13 cellular contexts compared by ENCODE assay signal in the genomic region with DNA sequence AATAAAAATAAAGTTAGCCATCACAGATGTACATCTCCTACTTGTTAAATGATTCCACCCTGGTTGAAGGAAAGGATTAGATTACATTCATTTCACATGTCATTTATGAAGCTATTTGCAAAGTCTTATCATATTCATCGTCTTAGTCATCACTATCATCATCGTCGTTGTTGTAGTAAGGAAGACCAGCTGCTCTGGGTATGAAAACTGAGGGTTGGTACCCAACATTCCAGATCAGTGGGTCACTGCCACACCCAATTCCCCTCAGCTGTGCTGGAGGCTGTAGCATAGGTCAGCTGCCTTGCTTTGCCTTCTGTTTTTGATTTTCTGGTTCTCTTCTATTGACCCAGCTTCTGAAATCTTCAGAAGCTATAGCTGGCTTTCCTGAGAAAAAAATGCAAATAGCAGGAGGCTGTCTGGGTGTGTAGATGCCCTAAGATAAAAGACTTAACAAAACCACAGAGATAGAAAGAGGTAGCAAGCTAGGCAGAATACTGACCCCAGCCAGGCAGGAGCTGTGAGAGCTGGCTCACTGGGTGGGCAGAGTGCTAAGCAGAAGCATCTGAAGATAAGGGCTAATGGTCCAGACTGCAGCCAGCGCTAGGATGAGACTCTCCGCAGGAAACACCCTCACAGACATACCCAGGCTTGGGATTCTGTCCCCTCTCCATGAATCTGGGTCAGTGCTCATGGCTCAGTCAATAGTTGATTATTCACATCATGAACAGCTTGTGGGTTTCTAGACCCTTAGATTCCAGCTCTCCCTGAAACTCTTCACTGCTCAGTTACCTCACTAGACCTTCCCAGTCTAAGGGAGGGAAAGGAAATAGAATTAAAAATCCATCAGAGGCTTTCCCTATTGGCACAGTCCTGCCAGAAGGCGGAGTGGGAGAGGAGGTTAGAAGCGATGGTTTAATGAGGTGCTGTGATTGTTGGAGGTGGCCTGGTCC. TPM values are rescaled to one million over a fixed set of nuclear protein-coding genes. Genes with fewer than 3 reads are reported as not detected.
DNase-seq lines count a peak whose midpoint lies in the region; ATAC-seq, FAIRE-seq and TF ChIP-seq lines count a peak whose summit lies in the region.
"Had no signal": no experiment of that assay in that cellular context is flagged by ENCODE, and none has a peak within 500 bp of the region (broad histone marks: within the 10 kb centered on the region; RNA-seq: fewer than 3 reads in every experiment).

No MANE protein-coding gene starts in this region.

- H3K36me3 ChIP-seq in HCT116 (ENCODE audit: control insufficient read depth in 1 of 2, insufficient read depth in 2 of 2, low read length in 2 of 2), result no peaks in the 10 kb centered on the region
- H3K36me3 ChIP-seq in adipocyte (ENCODE audit: control insufficient read depth, insufficient read depth, low read length, severe bottlenecking), result no peaks in the 10 kb centered on the region
- H3K36me3 ChIP-seq: BLaER1, Peyer's patch had no signal

- H3K27me3 ChIP-seq in HCT116 (ENCODE audit: insufficient read depth, low read length), result peaks cover 4% of the 10 kb centered on the region; the same call in 1 of the 2 replicates
- no peaks in the 10 kb centered on the region for H3K27me3 ChIP-seq in adipocyte (replicated peaks; ENCODE audit: control insufficient read depth, insufficient read depth, low read length)
- H3K27me3 ChIP-seq: BLaER1, Peyer's patch had no signal

- POLR2A ChIA-PET in A549 (lab: Yijun Ruan, JAX) (interaction anchor here (0.6 to 0.8 kb wide), 2 partner anchors 22 to 25 kb away, joined by 3 to 5 read pairs; partner anchors contain the start of gene CCBE1), HCT116 (lab: Charles Lee) (no interaction called here)

- no peak for TF ChIP-seq CTCF in A549 (IDR thresholded peaks at IDR 0.05)
- TF ChIP-seq CTCF in HCT116 (IDR thresholded peaks at IDR 0.05 in 2 of 3, conservative IDR thresholded peaks at IDR 0.05 in 1 of 3; ENCODE audit: borderline replicate concordance in 1 of 3, insufficient read depth in 1 of 3, low read depth in 2 of 3, low read length in 2 of 3), result no peak

- BruUV-seq in HCT116 (replicated peaks; lab: Mats Ljungman, UMichigan), result no TSS peak

- TF ChIP-seq RAD21 in A549 (conservative IDR thresholded peaks at IDR 0.05 in 1 of 2, IDR thresholded peaks at IDR 0.05 in 1 of 2), result 0 out of 5 replicates have a peak, but pooled peaks of 1 of the 2 experiments have one; percentile 1
- no peak for TF ChIP-seq RAD21 in HCT116 (IDR thresholded peaks at IDR 0.05; ENCODE audit: low read depth)

- no peaks in the 10 kb centered on the region for H3K9me2 ChIP-seq in HCT116 (ENCODE audit: insufficient read depth)

- H3K27ac ChIP-seq in A549, result peak overlapping the region; percentile 68 to 86
- H3K27ac ChIP-seq in HCT116 (ENCODE audit: low read depth, low read length), result no peak overlapping the region
- H3K27ac ChIP-seq: BLaER1, coronary artery, Peyer's patch had no signal

- DNase-seq in A549 (ENCODE audit: low read depth in 1 of 2, low spot score in 1 of 2) (peak; percentile 49 to 72), HCT116 (ENCODE audit: low read depth, low spot score) (no peak), adipocyte (ENCODE audit: low read depth) (peak; percentile 86), glomerular visceral epithelial cell (ENCODE audit: extremely low spot score) (peak; percentile 94), SIG-M5 treated with dmso at 0.1 percent for 504 hours (lab: John Stamatoyannopoulos, UW; ENCODE audit: unreplicated experiment) (no peak)
- DNase-seq in effector CD8-positive, alpha-beta T cell (lab: John Stamatoyannopoulos, UW), result no peak
- DNase-seq: activated effector memory CD4-positive, alpha-beta T cell treated with Interleukin-2 at 50 U/mL for 16 hours; NCI-H2081 treated with DMSO at 0.1 percent for 48 hours; Peyer's patch had no signal

- RAD21 ChIA-PET in HCT116 (lab: Charles Lee; ENCODE audit: low non-redundant PET in 1 of 2, low total read pairs in 2 of 2, uncharacterized antibody in 2 of 2, unreplicated experiment in 2 of 2), result no interaction called here

- H3K79me2 ChIP-seq in HCT116 (ENCODE audit: insufficient read depth, low read length), result no peaks in the 10 kb centered on the region

- H2AFZ ChIP-seq in HCT116 (ENCODE audit: low read depth, low read length, poor library complexity, severe bottlenecking), result no peak overlapping the region

- no peaks in the 10 kb centered on the region for H3K9me3 ChIP-seq in A549
- no peaks in the 10 kb centered on the region for H3K9me3 ChIP-seq in HCT116 (ENCODE audit: control insufficient read depth in 1 of 2, insufficient read depth in 1 of 2, low read depth in 1 of 2, low read length in 2 of 2)
- H3K9me3 ChIP-seq in adipocyte (ENCODE audit: control insufficient read depth, low read length), result peaks cover 4% of the 10 kb centered on the region
- H3K9me3 ChIP-seq: BLaER1, Peyer's patch had no signal

- FAIRE-seq in A549 (lab: Jason Lieb, UNC), result no peak

- TF ChIP-seq EP300 in A549 (IDR thresholded peaks at IDR 0.05), result peak in 1 of 2 experiments; percentile 62; a peak in 1 of 5 replicates

- intact Hi-C loops in HCT116 (cut with micrococcal nuclease), result no loop called here

- WGBS in A549 (ENCODE audit: missing lambda C conversion rate), result 44% methylated on average over 7 of the region's 7 CpGs

- CTCF ChIA-PET in A549 (lab: Yijun Ruan, JAX) (interaction anchor here (0.8 to 1.9 kb wide), 4 partner anchors 9 to 105 kb away, joined by 3 to 12 read pairs (median 6); partner anchors contain the start of gene CCBE1), HCT116 (lab: Charles Lee) (interaction anchor here (1.2 kb wide), 1 partner anchor 21 kb away, joined by 3 read pairs; the partner anchor contains the start of gene CCBE1)

- TF ChIP-seq POLR2A in A549 (IDR thresholded peaks at IDR 0.05; ENCODE audit: low read length) (no peak), HCT116 (IDR thresholded peaks at IDR 0.05; ENCODE audit: borderline replicate concordance, extremely low read depth, insufficient read depth, insufficient read length) (no peak)

- ATAC-seq in A549 (peak; percentile 87 to 92), HCT116 (no peak), GM18907 (IDR thresholded peaks at IDR 0.05; ENCODE audit: unreplicated experiment) (no peak), HG03520 (IDR thresholded peaks at IDR 0.05; ENCODE audit: unreplicated experiment) (no peak)

- H4K20me1 ChIP-seq in HCT116 (ENCODE audit: insufficient read depth), result no peaks in the 10 kb centered on the region
- H4K20me1 ChIP-seq: BLaER1 had no signal

- peaks cover 39% of the 10 kb centered on the region for H3K4me1 ChIP-seq in A549
- H3K4me1 ChIP-seq in HCT116 (ENCODE audit: control insufficient read depth in 1 of 2, insufficient read depth in 2 of 2, low read length in 2 of 2), result peaks cover 0 to 14% of the 10 kb centered on the region in 2 experiments; a peak in 2 of 4 replicates
- peaks cover 43% of the 10 kb centered on the region for H3K4me1 ChIP-seq in adipocyte (ENCODE audit: control insufficient read depth, insufficient read depth, low read length)
- H3K4me1 ChIP-seq: BLaER1, Peyer's patch had no signal

- no peak overlapping the region for H3K4me3 ChIP-seq in A549
- no peak overlapping the region for H3K4me3 ChIP-seq in HCT116 (replicated peaks in 1 of 2; ENCODE audit: low read depth in 1 of 2, low read length in 2 of 2)
- peak overlapping the region; percentile 56 for H3K4me3 ChIP-seq in adipocyte (ENCODE audit: low read length)
- H3K4me3 ChIP-seq: BLaER1, coronary artery, Peyer's patch had no signal

- H3K4me2 ChIP-seq in A549 (peak overlapping the region; percentile 42), HCT116 (ENCODE audit: low read length) (peak overlapping the region; percentile 36; the same call in 1 of the 2 replicates)
- H3K4me2 ChIP-seq: BLaER1 had no signal

- H3K9ac ChIP-seq in HCT116 (ENCODE audit: low read length) (no peak overlapping the region), adipocyte (ENCODE audit: low read length) (peak overlapping the region; percentile 79)
- H3K9ac ChIP-seq: BLaER1 had no signal

TF ChIP-seq in A549, 52 proteins besides CTCF, POLR2A, EP300 and RAD21 (continues in another document):
- peak; percentile 68 for TF ChIP-seq JUNB (IDR thresholded peaks at IDR 0.05)

TF ChIP-seq in HCT116, 20 proteins besides CTCF, POLR2A, EP300 and RAD21:
- TF ChIP-seq FOSL1 (IDR thresholded peaks at IDR 0.05; ENCODE audit: low read depth) (no peak), ZNF274 (IDR thresholded peaks at IDR 0.05; ENCODE audit: low read depth, low read length) (no peak), SP1 (IDR thresholded peaks at IDR 0.05; ENCODE audit: low read depth) (no peak), TCF7L2 (IDR thresholded peaks at IDR 0.05; ENCODE audit: borderline replicate concordance, extremely low read depth, insufficient read depth, insufficient read length) (no peak), SRF (IDR thresholded peaks at IDR 0.05; ENCODE audit: low read depth) (no peak), ZFX (IDR thresholded peaks at IDR 0.05) (no peak), JUND (IDR thresholded peaks at IDR 0.05) (no peak)
- TF ChIP-seq, protein P1, sequence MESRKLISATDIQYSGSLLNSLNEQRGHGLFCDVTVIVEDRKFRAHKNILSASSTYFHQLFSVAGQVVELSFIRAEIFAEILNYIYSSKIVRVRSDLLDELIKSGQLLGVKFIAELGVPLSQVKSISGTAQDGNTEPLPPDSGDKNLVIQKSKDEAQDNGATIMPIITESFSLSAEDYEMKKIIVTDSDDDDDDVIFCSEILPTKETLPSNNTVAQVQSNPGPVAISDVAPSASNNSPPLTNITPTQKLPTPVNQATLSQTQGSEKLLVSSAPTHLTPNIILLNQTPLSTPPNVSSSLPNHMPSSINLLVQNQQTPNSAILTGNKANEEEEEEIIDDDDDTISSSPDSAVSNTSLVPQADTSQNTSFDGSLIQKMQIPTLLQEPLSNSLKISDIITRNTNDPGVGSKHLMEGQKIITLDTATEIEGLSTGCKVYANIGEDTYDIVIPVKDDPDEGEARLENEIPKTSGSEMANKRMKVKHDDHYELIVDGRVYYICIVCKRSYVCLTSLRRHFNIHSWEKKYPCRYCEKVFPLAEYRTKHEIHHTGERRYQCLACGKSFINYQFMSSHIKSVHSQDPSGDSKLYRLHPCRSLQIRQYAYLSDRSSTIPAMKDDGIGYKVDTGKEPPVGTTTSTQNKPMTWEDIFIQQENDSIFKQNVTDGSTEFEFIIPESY (IDR thresholded peaks at IDR 0.05; ENCODE audit: extremely low read depth, insufficient replicate concordance, low read length), result no peak

RNA-seq across cellular contexts. Expression of gene CCBE1, which starts 21.2 kb away (rescaled TPM):
- polyA plus RNA-seq in A549 (2011; rRNA removed) (3.0 and 4.3 TPM in 2 replicates), A549 (2017; fragmentation: RNase III; extraction: RNeasy Plus Mini Kit Qiagen cat#74134 plus additional on column Dnase treatment) (9.7 to 10.4 TPM (median 9.9 TPM) in 3 replicates)
- polyA plus RNA-seq in A549 (2012; cell fraction: cytosol; rRNA removed), result 3.8 and 3.9 TPM in 2 replicates
- 6.3 and 8.2 TPM in 2 replicates for polyA plus RNA-seq in A549 (2012; cell fraction: nucleus; rRNA removed)
- polyA minus RNA-seq in A549 (2011; rRNA and poly(A)+ RNA removed), result 3.7 and 5.5 TPM in 2 replicates
- 0.84 TPM for total RNA-seq in HCT116 (2021; ENCODE audit: unreplicated experiment)
- 0.05 and 0.45 TPM in 2 replicates for polyA plus RNA-seq in HCT116 (2012)

Comparison
In these comparisons a context has a peak if more than half of its experiments do, and no peak if none do; other contexts are left out.
1. ATAC-seq: peak in A549 (2 of 2); none in HCT116 (single experiment), GM18907 (single experiment) and HG03520 (single experiment).
2. DNase-seq: peak in A549 (2 of 2), adipocyte (single experiment) and glomerular visceral epithelial cell (single experiment); none in HCT116 (single experiment), effector CD8-positive, alpha-beta T cell (single experiment) and SIG-M5 treated with dmso at 0.1 percent for 504 hours (single experiment).